In the genomic region with DNA sequence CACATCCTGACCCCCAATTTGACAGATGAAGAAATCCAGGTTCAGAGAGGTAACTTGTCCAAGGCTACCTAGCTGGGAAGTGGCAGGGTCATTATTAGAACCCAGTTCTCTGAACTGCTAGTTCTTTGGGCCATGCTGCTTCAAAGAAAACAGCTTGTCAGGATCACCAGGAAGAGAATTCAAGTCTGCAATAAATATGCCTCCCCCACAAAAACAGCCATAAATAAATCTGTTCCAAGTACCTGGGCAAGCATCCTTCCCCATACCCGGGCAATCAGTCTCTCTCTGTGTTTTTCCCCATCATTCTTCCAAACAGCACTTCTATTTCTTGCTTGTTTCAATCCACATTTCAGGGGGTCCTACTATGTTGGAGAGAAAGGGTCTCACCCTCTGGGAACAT, we compare ENCODE assay signal across 29 cellular contexts. TPM values are rescaled to one million over a fixed set of nuclear protein-coding genes. Genes with fewer than 3 reads are reported as not detected.
DNase-seq lines count a peak whose midpoint lies in the region; ATAC-seq and TF ChIP-seq lines count a peak whose summit lies in the region.
"Had no signal": no experiment of that assay in that cellular context is flagged by ENCODE, and none has a peak within 500 bp of the region (broad histone marks: within the 10 kb centered on the region; RNA-seq: fewer than 3 reads in every experiment).

No MANE protein-coding gene starts in this region.

- intact Hi-C loops in ascending aorta (cut with DNase I) (no loop called here), heart right ventricle (cut with DNase I) (no loop called here)

- H2AFZ ChIP-seq in smooth muscle cell (ENCODE audit: low read depth): no peak overlapping the region

- ATAC-seq in GM21717 (IDR thresholded peaks at IDR 0.05; ENCODE audit: unreplicated experiment) (no peak), heart right ventricle (no peak)
- ATAC-seq: A549; activated naive CD4-positive, alpha-beta T cell treated with anti-CD3 and anti-CD28 coated beads, Interleukin-2, amount 50 U/mL, for 72 hours; effector memory CD8-positive, alpha-beta T cell; stimulated activated memory B cell treated with anti-CD40 and anti-IgM and Interleukin-4, amounts not matched to agents 10 μg/mL and 1 μg/mL and 100 μg/mL, for 72 hours had no signal

- peak overlapping the region in 10 of 11 experiments; percentile 86 to 98 (median 96); a peak in 19 of 22 replicates for H3K27ac ChIP-seq in BLaER1 treated with 17β-estradiol and CSF1 and Interleukin-3, amounts not matched to agents 10 nM and 100 nM
- H3K27ac ChIP-seq in ascending aorta (peak overlapping the region; percentile 83 to 87), smooth muscle cell (ENCODE audit: low read depth) (peak overlapping the region; percentile 98), heart right ventricle (peak overlapping the region in 3 of 10 donors; percentile 5 to 58 (median 30))

- H3K36me3 Mint-ChIP-seq in mesothelial cell of epicardium: no peaks in the 10 kb centered on the region
- H3K36me3 Mint-ChIP-seq: activated naive CD4-positive, alpha-beta T cell treated with anti-CD3 and anti-CD28 coated beads, Interleukin-2, amount 50 U/mL, for 72 hours; stimulated activated memory B cell treated with anti-CD40 and anti-IgM and Interleukin-4, amounts not matched to agents 10 μg/mL and 1 μg/mL and 100 μg/mL, for 72 hours had no signal

- peaks cover 33% of the 10 kb centered on the region for H3F3A ChIP-seq in smooth muscle cell (ENCODE audit: low read depth)

- TF ChIP-seq CTCF in ascending aorta (IDR thresholded peaks at IDR 0.05) (no peak), mesothelial cell of epicardium (IDR thresholded peaks at IDR 0.05; ENCODE audit: unreplicated experiment) (no peak), smooth muscle cell (IDR thresholded peaks at IDR 0.05; ENCODE audit: borderline replicate concordance, insufficient read depth, poor library complexity, severe bottlenecking) (no peak), heart right ventricle (IDR thresholded peaks at IDR 0.05) (no peak)

- peaks cover 21% of the 10 kb centered on the region for H3K4me1 Mint-ChIP-seq in mesothelial cell of epicardium

- H3K4me1 ChIP-seq in BLaER1 treated with 17β-estradiol and CSF1 and Interleukin-3, amounts not matched to agents 10 nM and 100 nM: peaks cover 59 to 100% (median 99%) of the 10 kb centered on the region in 10 experiments
- H3K4me1 ChIP-seq in ascending aorta: peaks cover 25 to 56% of the 10 kb centered on the region in 2 donors
- peaks cover 38% of the 10 kb centered on the region for H3K4me1 ChIP-seq in smooth muscle cell (ENCODE audit: low read depth)
- H3K4me1 ChIP-seq in heart right ventricle: peaks cover 26 to 75% (median 48%) of the 10 kb centered on the region in 9 donors

- no peaks in the 10 kb centered on the region; a peak in 2 of 22 replicates for H4K20me1 ChIP-seq in BLaER1 treated with 17β-estradiol and CSF1 and Interleukin-3, amounts not matched to agents 10 nM and 100 nM
- H4K20me1 ChIP-seq in smooth muscle cell (ENCODE audit: low read depth): no peaks in the 10 kb centered on the region

- H3K4me2 ChIP-seq in BLaER1 treated with 17β-estradiol and CSF1 and Interleukin-3, amounts not matched to agents 10 nM and 100 nM: peak overlapping the region in 8 of 11 experiments; percentile 85 to 95 (median 92); a peak in 15 of 22 replicates
- no peak overlapping the region for H3K4me2 ChIP-seq in smooth muscle cell
- H3K4me2 ChIP-seq: A549 had no signal

- peaks cover 0 to 16% (median 0%) of the 10 kb centered on the region in 11 experiments; a peak in 7 of 22 replicates for H3K36me3 ChIP-seq in BLaER1 treated with 17β-estradiol and CSF1 and Interleukin-3, amounts not matched to agents 10 nM and 100 nM
- H3K36me3 ChIP-seq in ascending aorta (no peaks in the 10 kb centered on the region), smooth muscle cell (ENCODE audit: low read depth) (no peaks in the 10 kb centered on the region), heart right ventricle (no peaks in the 10 kb centered on the region)

- peak overlapping the region; percentile 48 for H3K27ac Mint-ChIP-seq in mesothelial cell of epicardium
- H3K27ac Mint-ChIP-seq: B cell; stimulated activated memory B cell treated with anti-CD40 and anti-IgM and Interleukin-4, amounts not matched to agents 10 μg/mL and 1 μg/mL and 100 μg/mL, for 72 hours had no signal

- no peaks in the 10 kb centered on the region for H3K27me3 ChIP-seq in BLaER1 treated with 17β-estradiol and CSF1 and Interleukin-3, amounts not matched to agents 10 nM and 100 nM
- H3K27me3 ChIP-seq in ascending aorta (no peaks in the 10 kb centered on the region), smooth muscle cell (ENCODE audit: low read depth) (no peaks in the 10 kb centered on the region), heart right ventricle (no peaks in the 10 kb centered on the region)
- H3K27me3 ChIP-seq: spleen had no signal

- peak overlapping the region in 8 of 11 experiments; percentile 70 to 87 (median 82); a peak in 13 of 22 replicates for H3K9ac ChIP-seq in BLaER1 treated with 17β-estradiol and CSF1 and Interleukin-3, amounts not matched to agents 10 nM and 100 nM
- H3K9ac ChIP-seq in smooth muscle cell (ENCODE audit: low read depth): no peak overlapping the region

- no peaks in the 10 kb centered on the region for H3K9me3 Mint-ChIP-seq in mesothelial cell of epicardium
- H3K9me3 Mint-ChIP-seq: activated naive CD4-positive, alpha-beta T cell treated with anti-CD3 and anti-CD28 coated beads, Interleukin-2, amount 50 U/mL, for 72 hours; central memory CD8-positive, alpha-beta T cell; effector memory CD8-positive, alpha-beta T cell; HFFc6; stimulated activated memory B cell treated with anti-CD40 and anti-IgM and Interleukin-4, amounts not matched to agents 10 μg/mL and 1 μg/mL and 100 μg/mL, for 72 hours had no signal

- H3K27me3 Mint-ChIP-seq in mesothelial cell of epicardium (ENCODE audit: low read depth): no peaks in the 10 kb centered on the region
- H3K27me3 Mint-ChIP-seq: B cell; central memory CD8-positive, alpha-beta T cell; effector memory CD8-positive, alpha-beta T cell; stimulated activated memory B cell treated with anti-CD40 and anti-IgM and Interleukin-4, amounts not matched to agents 10 μg/mL and 1 μg/mL and 100 μg/mL, for 72 hours had no signal

- no peak overlapping the region for H3K4me3 ChIP-seq in BLaER1 treated with 17β-estradiol and CSF1 and Interleukin-3, amounts not matched to agents 10 nM and 100 nM
- H3K4me3 ChIP-seq in ascending aorta (no peak overlapping the region), smooth muscle cell (no peak overlapping the region), heart right ventricle (no peak overlapping the region)
- H3K4me3 ChIP-seq: A549, lung, spleen had no signal

- peaks cover 67% of the 10 kb centered on the region for H3K79me2 ChIP-seq in smooth muscle cell (ENCODE audit: low read depth)

- WGBS in smooth muscle cell (ENCODE audit: low lambda C conversion rate): 97% methylated on average over 1 of the region's 1 CpG
- WGBS in heart right ventricle, 2 donors: 73 to 77% methylated on average over 1 of the region's 1 CpG

- H3K9me3 ChIP-seq in BLaER1 treated with 17β-estradiol and CSF1 and Interleukin-3, amounts not matched to agents 10 nM and 100 nM (replicated peaks in 1 of 11): no peaks in the 10 kb centered on the region
- H3K9me3 ChIP-seq in ascending aorta: no peaks in the 10 kb centered on the region
- H3K9me3 ChIP-seq in smooth muscle cell (replicated peaks; ENCODE audit: low read depth): no peaks in the 10 kb centered on the region
- no peaks in the 10 kb centered on the region for H3K9me3 ChIP-seq in heart right ventricle
- H3K9me3 ChIP-seq: A549, spleen had no signal

- no peak overlapping the region for H3K4me3 Mint-ChIP-seq in mesothelial cell of epicardium
- H3K4me3 Mint-ChIP-seq: B cell; central memory CD8-positive, alpha-beta T cell; effector memory CD8-positive, alpha-beta T cell; HFFc6; stimulated activated memory B cell treated with anti-CD40 and anti-IgM and Interleukin-4, amounts not matched to agents 10 μg/mL and 1 μg/mL and 100 μg/mL, for 72 hours had no signal

- DNase-seq in ascending aorta (ENCODE audit: low spot score in 2 of 2): no peak
- no peak for DNase-seq in mesothelial cell of epicardium (ENCODE audit: low spot score in 2 of 2, unreplicated experiment in 2 of 2)
- no peak for DNase-seq in smooth muscle cell (lab: John Stamatoyannopoulos, UW; ENCODE audit: unreplicated experiment)
- no peak for DNase-seq in globus pallidus (ENCODE audit: low spot score)
- DNase-seq in heart right ventricle: no peak
- no peak for DNase-seq in SKM-1 (lab: John Stamatoyannopoulos, UW; ENCODE audit: unreplicated experiment)
- DNase-seq: activated CD4-positive, alpha-beta T cell treated with anti-CD3 and anti-CD28 coated beads for 4 hours; aorta; COR-L47; effector memory CD8-positive, alpha-beta T cell; GF-D8; HFFc6; islet precursor cell; NCI-H1417; NCI-H2081; NCI-H82; occipital lobe; RPMI8226; spleen; stimulated activated CD4-positive, alpha-beta T cell treated with anti-CD3 and anti-CD28 coated beads, Interleukin-2, amount 100 ng/mL, for 48 hours; T-helper 2 cell had no signal

RNA-seq across cellular contexts. Expression of a gene that starts 34.1 kb away (rescaled TPM):
- 22.0 TPM for total RNA-seq in ascending aorta
- 32.5 to 34.6 TPM (median 33.9 TPM) in 3 replicates for total RNA-seq in mesothelial cell of epicardium
- 16.5 and 20.7 TPM in 2 replicates for total RNA-seq in smooth muscle cell
- 37.4 and 59.5 TPM in 2 replicates for polyA plus RNA-seq in smooth muscle cell
- total RNA-seq in heart right ventricle: 10 to 100 TPM in 9 of 10 donors, 1 to 10 TPM in 1; 9.4 to 34.4 (median 22.1) TPM
- polyA plus RNA-seq in heart right ventricle: 10 to 100 TPM; 11.3 TPM
